Comparison of ENCODE assay signal across 8 cellular contexts in genomic region chr17:3893003-3893719, GRCh38. TPM values are rescaled to one million over a fixed set of nuclear protein-coding genes. Genes with fewer than 3 reads are reported as not detected.
DNase-seq lines count a peak whose midpoint lies in the region; ATAC-seq and TF ChIP-seq lines count a peak whose summit lies in the region.

Gene CAMKK1, minus strand, starts transcription at chr17:3893053. Its CDS starts 7,366 bp downstream, at chr17:3885687.

- POLR2A ChIA-PET in RWPE1 (lab: Yijun Ruan, JAX; ENCODE audit: low non-redundant PET) = interaction anchor here (1.0 kb wide), 1 partner anchor 225 kb away, joined by 3 read pairs; no protein-coding TSS in a partner anchor

- CTCF ChIA-PET in RWPE1 (lab: Yijun Ruan, JAX) = interaction anchor here (0.6 kb wide), 1 partner anchor 201 kb away, joined by 4 read pairs; no protein-coding TSS in a partner anchor

- peak; percentile 28; the same call in 1 of the 2 replicates for TF ChIP-seq EP300 in Ishikawa (IDR thresholded peaks at IDR 0.05; ENCODE audit: borderline replicate concordance)
- TF ChIP-seq EP300 in neural cell (conservative IDR thresholded peaks at IDR 0.05; ENCODE audit: poor library complexity, severe bottlenecking) = no peak

- peak within 1 kb of the TSS; percentile 56 for H2AFZ ChIP-seq in neural cell (ENCODE audit: low read depth, low read length)

- H3K9ac ChIP-seq in neural cell (ENCODE audit: low read length) = peak within 1 kb of the TSS; percentile 65

- H3K9me3 ChIP-seq in neural cell (ENCODE audit: low read length) = no peaks in the 10 kb centered on the region

- peak within 1 kb of the TSS; percentile 87 to 93 for H3K27ac Mint-ChIP-seq in stimulated activated naive CD8-positive, alpha-beta T cell treated with anti-CD3 and anti-CD28 coated beads, Interleukin-15, amount 100 ng/mL, for 72 hours

- peak within 1 kb of the TSS; percentile 90 for H3K4me3 Mint-ChIP-seq in stimulated activated naive CD8-positive, alpha-beta T cell treated with anti-CD3 and anti-CD28 coated beads, Interleukin-15, amount 100 ng/mL, for 72 hours

- no peaks in the 10 kb centered on the region for H4K20me1 ChIP-seq in neural cell (ENCODE audit: insufficient read depth)

- H3K27me3 Mint-ChIP-seq in stimulated activated naive CD8-positive, alpha-beta T cell treated with anti-CD3 and anti-CD28 coated beads, Interleukin-15, amount 100 ng/mL, for 72 hours = no peaks in the 10 kb centered on the region

- peak within 1 kb of the TSS; percentile 66 for H3K4me3 ChIP-seq in fibroblast of villous mesenchyme (ENCODE audit: low read depth, low read length)
- H3K4me3 ChIP-seq in neural cell (ENCODE audit: low read length) = peak within 1 kb of the TSS; percentile 90

- H3K4me1 Mint-ChIP-seq in stimulated activated naive CD8-positive, alpha-beta T cell treated with anti-CD3 and anti-CD28 coated beads, Interleukin-15, amount 100 ng/mL, for 72 hours = peaks cover 43% of the 10 kb centered on the region

- DNase-seq in DMS79 treated with DMSO at 0.1 percent for 48 hours (lab: John Stamatoyannopoulos, UW) = peak; percentile 79
- DNase-seq in RWPE1 (ENCODE audit: low spot score) = peak; percentile 96
- peak; percentile 86 for DNase-seq in activated T-helper 9 cell treated with anti-CD3 and anti-CD28 coated beads, Interleukin-2, amount 50 U/mL, for 16 hours (ENCODE audit: low read depth)
- peak; percentile 74 for DNase-seq in fibroblast of villous mesenchyme (ENCODE audit: low read depth)
- DNase-seq in stimulated activated naive CD8-positive, alpha-beta T cell treated with anti-CD3 and anti-CD28 coated beads, Interleukin-15, amount 100 ng/mL, for 72 hours = peak; percentile 89 to 91

- no peaks in the 10 kb centered on the region for H3F3A ChIP-seq in neural cell (ENCODE audit: insufficient read depth, low read length, poor library complexity, severe bottlenecking)

- H3K27ac ChIP-seq in RWPE1 (peak within 1 kb of the TSS; percentile 96), neural cell (ENCODE audit: low read length) (peak within 1 kb of the TSS; percentile 24)

- peak; percentile 72 for ATAC-seq in GM21576 (IDR thresholded peaks at IDR 0.05; ENCODE audit: unreplicated experiment)
- ATAC-seq in stimulated activated naive CD8-positive, alpha-beta T cell treated with anti-CD3 and anti-CD28 coated beads, Interleukin-15, amount 100 ng/mL, for 72 hours = peak; percentile 89

- H3K9me2 ChIP-seq in neural cell (ENCODE audit: insufficient read depth, low read length) = no peaks in the 10 kb centered on the region

- no peaks in the 10 kb centered on the region for H3K9me3 Mint-ChIP-seq in stimulated activated naive CD8-positive, alpha-beta T cell treated with anti-CD3 and anti-CD28 coated beads, Interleukin-15, amount 100 ng/mL, for 72 hours

- H3K79me2 ChIP-seq in neural cell (replicated peaks; ENCODE audit: insufficient read depth, low read length) = no peaks in the 10 kb centered on the region

- TF ChIP-seq RAD21 in Ishikawa (IDR thresholded peaks at IDR 0.05; ENCODE audit: low read depth) (no peak), neural cell (conservative IDR thresholded peaks at IDR 0.05) (no peak)

- no peaks in the 10 kb centered on the region for H3K36me3 ChIP-seq in neural cell (ENCODE audit: insufficient read depth, low read length)

- no peaks in the 10 kb centered on the region for H3K27me3 ChIP-seq in neural cell (ENCODE audit: insufficient read depth, low read depth, low read length)

- TF ChIP-seq CTCF in RWPE1 (conservative IDR thresholded peaks at IDR 0.05; ENCODE audit: low read depth) (no peak), fibroblast of villous mesenchyme (IDR thresholded peaks at IDR 0.05; ENCODE audit: insufficient read depth, low read depth, low read length) (no peak), neural cell (IDR thresholded peaks at IDR 0.05; ENCODE audit: poor library complexity, severe bottlenecking) (peak; percentile 34)

- H3K4me2 ChIP-seq in neural cell (ENCODE audit: low read length) = peak within 1 kb of the TSS; percentile 51

TF ChIP-seq in Ishikawa, 13 proteins besides CTCF, POLR2A, EP300 and RAD21:
- TF ChIP-seq TAF1 (IDR thresholded peaks at IDR 0.05; ENCODE audit: low read depth) = 0 out of 2 replicates have a peak, but pooled peaks have one; percentile 11
- peak; percentile 45 for TF ChIP-seq EGR1 (IDR thresholded peaks at IDR 0.05)
- no peak for TF ChIP-seq NFIC (IDR thresholded peaks at IDR 0.05)
- TF ChIP-seq TEAD4 (IDR thresholded peaks at IDR 0.05) = no peak
- TF ChIP-seq MAX (IDR thresholded peaks at IDR 0.05) = peak; percentile 56; the same call in 1 of the 2 replicates
- TF ChIP-seq ZBTB7A (IDR thresholded peaks at IDR 0.05; ENCODE audit: low read depth) = peak; percentile 59; the same call in 1 of the 2 replicates
TF ChIP-seq in Ishikawa: peak in this region for 4.

TF ChIP-seq in neural cell, 6 proteins besides CTCF, POLR2A, EP300 and RAD21:
- TF ChIP-seq POLR2AphosphoS5 (IDR thresholded peaks at IDR 0.05) (no peak), SMC3 (conservative IDR thresholded peaks at IDR 0.05; ENCODE audit: poor library complexity) (no peak), TAF1 (IDR thresholded peaks at IDR 0.05; ENCODE audit: low read depth) (no peak), EZH2 (IDR thresholded peaks at IDR 0.05; ENCODE audit: borderline replicate concordance, insufficient read depth, low read length, poor library complexity, severe bottlenecking) (no peak), REST (IDR thresholded peaks at IDR 0.05; ENCODE audit: borderline replicate concordance) (no peak), MXI1 (conservative IDR thresholded peaks at IDR 0.05; ENCODE audit: poor library complexity, severe bottlenecking) (no peak)

RNA-seq across cellular contexts. Expression of gene CAMKK1, which starts in this region (rescaled TPM):
- total RNA-seq in fibroblast of villous mesenchyme = 2.2 and 3.9 TPM in 2 replicates
- polyA plus RNA-seq in neural cell = 8.9 and 9.7 TPM in 2 replicates
- 9.0 and 9.5 TPM in 2 replicates for polyA minus RNA-seq in neural cell

Comparison
In these comparisons a context has a peak if more than half of its experiments do, and no peak if none do; other contexts are left out.
1. Peak in every context shown above with its lines: DNase-seq, ATAC-seq, H3K4me3 ChIP-seq and H3K27ac ChIP-seq.